In the genomic region with DNA sequence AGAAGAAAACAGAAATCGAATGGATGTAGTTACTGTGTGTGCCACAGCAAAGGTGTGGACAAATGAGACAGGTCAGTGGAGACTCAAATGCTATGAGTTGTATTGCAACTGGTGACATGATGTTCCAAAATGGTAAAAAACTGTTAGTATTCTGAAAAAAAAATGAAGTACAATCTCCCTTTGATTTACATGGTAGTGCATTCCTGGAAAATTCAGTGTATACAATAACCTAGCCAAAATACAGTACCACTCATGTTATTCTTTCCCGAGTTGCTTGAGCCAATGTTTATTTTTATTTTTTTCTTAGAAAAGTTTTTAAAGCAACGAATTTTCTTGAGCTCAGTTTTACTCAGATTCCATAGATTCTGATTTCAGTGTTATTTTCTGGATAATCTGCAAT, we compare ENCODE assay signal across 8 cellular contexts. TPM values are rescaled to one million over a fixed set of nuclear protein-coding genes. Genes with fewer than 3 reads are reported as not detected.
"Had no signal": no experiment of that assay in that cellular context is flagged by ENCODE, and none has a peak within 500 bp of the region (broad histone marks: within the 10 kb centered on the region; RNA-seq: fewer than 3 reads in every experiment).

No MANE protein-coding gene starts in this region.

- H3K4me3 ChIP-seq: GM23338, HAP-1 had no signal

- H3K4me1 ChIP-seq: HAP-1 had no signal

- ATAC-seq: GM23338, HCT116 had no signal

- DNase-seq: H7, KBM-7 had no signal

- H3K4me1 Mint-ChIP-seq: GM23338, IgD-negative memory B cell had no signal

- H3K9me3 ChIP-seq: HAP-1 had no signal

- H3K4me3 Mint-ChIP-seq: GM23338, IgD-negative memory B cell had no signal

- H3K27me3 Mint-ChIP-seq: IgD-negative memory B cell had no signal

- H3K27ac Mint-ChIP-seq: GM23338, IgD-negative memory B cell had no signal

- H3K36me3 ChIP-seq: HAP-1 had no signal

- H3K9me3 Mint-ChIP-seq: GM23338, IgD-negative memory B cell had no signal

- H3K27ac ChIP-seq: KMS-11 had no signal

RNA-seq across cellular contexts. Expression of gene ODAD2, which starts 47.7 kb away (rescaled TPM):
- total RNA-seq: HT-29 had no signal
- polyA plus RNA-seq: IgD-negative memory B cell had no signal
